Comparison of ENCODE assay signal across 8 cellular contexts in genomic region chr20:36199293-36200257, GRCh38. TPM values are rescaled to one million over a fixed set of nuclear protein-coding genes. Genes with fewer than 3 reads are reported as not detected.
DNase-seq lines count a peak whose midpoint lies in the region; TF ChIP-seq lines count a peak whose summit lies in the region.

No MANE protein-coding gene starts in this region.

- DNase-seq in AG09319 (ENCODE audit: extremely low read depth, low read depth) (peak; percentile 56), H4 (ENCODE audit: low spot score) (peak; percentile 69), NCI-H345 treated with DMSO at 0.1 percent for 48 hours (lab: John Stamatoyannopoulos, UW; ENCODE audit: unreplicated experiment) (peak; percentile 70), cerebellar cortex (ENCODE audit: low spot score) (peak; percentile 88), kidney tubule cell (ENCODE audit: low spot score) (peak; percentile 79), GF-D8 (lab: John Stamatoyannopoulos, UW) (no peak)
- peak; percentile 81 for DNase-seq in activated CD4-positive, CD25-positive, alpha-beta regulatory T cell treated with anti-CD3 and anti-CD28 coated beads, Interleukin-2, amount 50 U/mL, for 72 hours
- peak; percentile 57 for DNase-seq in stimulated activated CD4-positive, alpha-beta T cell treated with anti-CD3 and anti-CD28 coated beads, Interleukin-2, amount 100 ng/mL, for 4 hours (ENCODE audit: low read depth)

- peak; percentile 95 for TF ChIP-seq CTCF in AG09319 (IDR thresholded peaks at IDR 0.05; ENCODE audit: low read depth, low read length)

RNA-seq across cellular contexts. Expression of gene AAR2, which starts 36.7 kb away (rescaled TPM):
- 19.6 and 27.7 TPM in 2 replicates for total RNA-seq in H4 (2014; rRNA removed; shearing (Covaris generic))

RNA-seq across cellular contexts. Expression of gene EPB41L1, which starts 45.0 kb away (rescaled TPM):
- total RNA-seq in H4 (2014; rRNA removed; shearing (Covaris generic)), result 12.4 and 25.3 TPM in 2 replicates
